8 cellular contexts compared by ENCODE assay signal in the genomic region with DNA sequence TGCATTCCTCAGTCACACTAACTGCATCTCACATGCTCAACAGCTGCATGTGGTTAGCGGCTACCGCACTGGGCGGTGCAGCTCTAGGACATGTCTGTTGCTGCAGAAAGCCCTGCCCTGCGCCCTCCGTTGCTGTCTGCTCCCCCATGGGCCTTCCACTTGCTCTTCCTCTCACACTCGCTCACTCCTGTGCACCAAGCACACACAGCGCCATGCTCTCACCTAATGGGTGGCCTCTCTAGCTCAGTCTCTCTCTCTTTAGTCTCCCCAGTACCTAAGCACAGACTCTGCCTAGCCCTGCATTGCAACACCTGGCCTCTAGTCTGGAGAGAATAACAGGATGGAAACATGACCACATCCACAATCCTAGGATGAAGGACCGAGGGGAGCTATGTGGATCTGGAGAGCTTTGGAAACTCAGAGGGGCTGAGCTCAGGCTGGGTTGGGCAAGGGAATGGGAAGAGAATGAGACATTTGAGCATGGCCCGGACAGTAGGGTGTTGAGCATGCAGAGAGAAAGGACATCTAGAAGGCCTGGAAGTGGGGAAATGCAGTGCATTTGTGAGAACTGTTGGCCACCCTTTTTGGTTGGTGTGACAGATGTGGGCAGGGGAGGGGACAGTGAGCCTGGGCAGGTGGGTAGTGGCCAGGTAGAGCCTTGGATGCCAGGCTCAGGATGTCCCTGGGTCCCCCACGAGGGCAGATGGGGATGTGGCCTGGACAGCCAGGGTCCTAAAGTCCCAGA. TPM values are rescaled to one million over a fixed set of nuclear protein-coding genes. Genes with fewer than 3 reads are reported as not detected.
DNase-seq lines count a peak whose midpoint lies in the region; ATAC-seq and TF ChIP-seq lines count a peak whose summit lies in the region.
"Had no signal": no experiment of that assay in that cellular context is flagged by ENCODE, and none has a peak within 500 bp of the region (broad histone marks: within the 10 kb centered on the region; RNA-seq: fewer than 3 reads in every experiment).

No MANE protein-coding gene starts in this region.

- no peak overlapping the region for H3K4me2 ChIP-seq in fibroblast of lung (ENCODE audit: extremely low read depth, insufficient read depth, low read length)

- H3K9ac ChIP-seq in fibroblast of lung (ENCODE audit: insufficient read depth, low read length): no peak overlapping the region

- in situ Hi-C loops in SK-MEL-5 (cut with HindIII; ENCODE audit: low pct_unique_long_range_greater_than_20kb, low sequenced_read_pairs): no loop called here

- H3K4me3 ChIP-seq in fibroblast of lung (replicated peaks in 1 of 4; ENCODE audit: control extremely low read depth in 1 of 4, insufficient read depth in 1 of 4, low read depth in 3 of 4, low read length in 4 of 4) (no peak overlapping the region), thoracic aorta (no peak overlapping the region)

- H3K36me3 ChIP-seq in fibroblast of lung (ENCODE audit: control insufficient read depth, insufficient read depth, low read length) (peaks cover 27% of the 10 kb centered on the region), thoracic aorta (peaks cover 10% of the 10 kb centered on the region)

- peak overlapping the region; percentile 15 for H3K27ac ChIP-seq in fibroblast of lung (ENCODE audit: insufficient read depth, low read length)
- peak overlapping the region; percentile 86 to 88 for H3K27ac ChIP-seq in thoracic aorta

- H3K27me3 ChIP-seq in fibroblast of lung (ENCODE audit: control insufficient read depth, insufficient read depth, low read length) (no peaks in the 10 kb centered on the region), thoracic aorta (replicated peaks; ENCODE audit: insufficient read depth) (no peaks in the 10 kb centered on the region)

- H4K20me1 ChIP-seq in fibroblast of lung (ENCODE audit: control insufficient read depth, extremely low read depth, insufficient read depth, low read length): peaks cover 1% of the 10 kb centered on the region

- H2AFZ ChIP-seq in fibroblast of lung (ENCODE audit: low read length): no peak overlapping the region

- H3K79me2 ChIP-seq in fibroblast of lung (ENCODE audit: control insufficient read depth, insufficient read depth, low read length): peaks cover 3% of the 10 kb centered on the region

- H3K4me1 ChIP-seq in fibroblast of lung (ENCODE audit: control insufficient read depth, extremely low read depth, insufficient read depth, low read length) (peaks cover 14% of the 10 kb centered on the region), thoracic aorta (ENCODE audit: control insufficient read depth in 1 of 2, low read depth in 2 of 2) (peaks cover 28 to 58% of the 10 kb centered on the region in 2 donors)

- peak; percentile 30 for DNase-seq in SK-MEL-5 (ENCODE audit: low read depth, low spot score)
- peak in 1 of 2 donors; percentile 77 for DNase-seq in fibroblast of lung (ENCODE audit: low read depth in 2 of 2)
- no peak for DNase-seq in thoracic aorta (ENCODE audit: low spot score)
- DNase-seq in left lobe of liver (ENCODE audit: low spot score): no peak
- DNase-seq: KBM-7; left cardiac atrium; stimulated activated naive CD8-positive, alpha-beta T cell treated with anti-CD3 and anti-CD28 coated beads, Interleukin-15, Interleukin-2, amounts not matched to agents 100 U/mL and 50 U/mL, for 24 hours had no signal

- no peak for TF ChIP-seq CTCF in fibroblast of lung (conservative IDR thresholded peaks at IDR 0.05 in 1 of 2, IDR thresholded peaks at IDR 0.05 in 1 of 2; ENCODE audit: low read depth in 1 of 2, low read length in 2 of 2)
- TF ChIP-seq CTCF in thoracic aorta (IDR thresholded peaks at IDR 0.05): no peak

- no peaks in the 10 kb centered on the region for H3K9me3 ChIP-seq in fibroblast of lung (ENCODE audit: control insufficient read depth, insufficient read depth, low read depth, low read length)
- no peaks in the 10 kb centered on the region for H3K9me3 ChIP-seq in thoracic aorta

- ATAC-seq in thoracic aorta (ENCODE audit: insufficient number of reproducible peaks, low FRiP score, low read depth): no peak
- ATAC-seq in HG02610 (IDR thresholded peaks at IDR 0.05; ENCODE audit: unreplicated experiment): no peak
- ATAC-seq in left lobe of liver: no peak
- ATAC-seq: left cardiac atrium; stimulated activated naive CD8-positive, alpha-beta T cell treated with anti-CD3 and anti-CD28 coated beads, Interleukin-15, Interleukin-2, amounts not matched to agents 100 U/mL and 50 U/mL, for 24 hours had no signal

RNA-seq across cellular contexts. Expression of gene SGCA, which starts 16.0 kb away (rescaled TPM):
- not detected in 2 replicates for total RNA-seq in SK-MEL-5 (2014; rRNA removed; shearing (Covaris generic))
- not detected in 2 replicates for polyA plus RNA-seq in SK-MEL-5 (2015; cell fraction: cytosol; rRNA removed)
- polyA plus RNA-seq in SK-MEL-5 (2015; cell fraction: nucleus; rRNA removed): not detected in 2 replicates
- 4.1 and 4.3 TPM in 2 replicates for total RNA-seq in fibroblast of lung
- 1.4 and 1.6 TPM in 2 replicates for polyA plus RNA-seq in fibroblast of lung
- 5.2 and 8.8 TPM in 2 replicates for polyA plus RNA-seq in fibroblast of lung (2012)
- polyA minus RNA-seq in fibroblast of lung (ENCODE audit: low replicate concordance): 1.7 and 5.6 TPM in 2 replicates
- total RNA-seq in thoracic aorta: 100 to 1,000 TPM in 1 of 2 donors, 10 to 100 TPM in 1; 95.5 to 158 TPM
- total RNA-seq in left lobe of liver: 1.0 TPM

RNA-seq across cellular contexts. Expression of gene COL1A1, which starts 19.7 kb away (rescaled TPM):
- total RNA-seq in SK-MEL-5 (2014; rRNA removed; shearing (Covaris generic)): 0.03 TPM in 2 replicates
- polyA plus RNA-seq in SK-MEL-5 (2015; cell fraction: cytosol; rRNA removed): 1.8 and 2.2 TPM in 2 replicates
- 0.33 and 4.0 TPM in 2 replicates for polyA plus RNA-seq in SK-MEL-5 (2015; cell fraction: nucleus; rRNA removed)
- total RNA-seq in fibroblast of lung (577 and 584 TPM in 2 replicates), thoracic aorta (100 to 1,000 TPM; 261 to 270 TPM), left lobe of liver (19.3 TPM)
- polyA plus RNA-seq in fibroblast of lung: 541 and 604 TPM in 2 replicates
- 2,129 and 2,873 TPM in 2 replicates for polyA plus RNA-seq in fibroblast of lung (2012)
- 7,488 and 12,203 TPM in 2 replicates for polyA minus RNA-seq in fibroblast of lung (ENCODE audit: low replicate concordance)

RNA-seq across cellular contexts. Expression of gene PPP1R9B, which starts 31.3 kb away (rescaled TPM):
- 33.6 and 36.2 TPM in 2 replicates for total RNA-seq in SK-MEL-5 (2014; rRNA removed; shearing (Covaris generic))
- 49.3 and 63.2 TPM in 2 replicates for polyA plus RNA-seq in SK-MEL-5 (2015; cell fraction: cytosol; rRNA removed)
- 61.2 and 61.5 TPM in 2 replicates for polyA plus RNA-seq in SK-MEL-5 (2015; cell fraction: nucleus; rRNA removed)
- total RNA-seq in fibroblast of lung: 41.5 and 45.5 TPM in 2 replicates
- polyA plus RNA-seq in fibroblast of lung: 22.1 and 26.0 TPM in 2 replicates
- 37.9 and 40.6 TPM in 2 replicates for polyA plus RNA-seq in fibroblast of lung (2012)
- 25.3 and 28.3 TPM in 2 replicates for polyA minus RNA-seq in fibroblast of lung (ENCODE audit: low replicate concordance)
- 10 to 100 TPM; 53.3 to 67.1 TPM for total RNA-seq in thoracic aorta
- 18.1 TPM for total RNA-seq in left lobe of liver

RNA-seq across cellular contexts. Expression of gene SAMD14, which starts 51.8 kb away (rescaled TPM):
- total RNA-seq in SK-MEL-5 (2014; rRNA removed; shearing (Covaris generic)): 0.03 TPM in 1 of 2 replicates, not detected in the other
- polyA plus RNA-seq in SK-MEL-5 (2015; cell fraction: cytosol; rRNA removed): 0.58 and 1.5 TPM in 2 replicates
- 0.21 TPM in 1 of 2 replicates, not detected in the other for polyA plus RNA-seq in SK-MEL-5 (2015; cell fraction: nucleus; rRNA removed)
- total RNA-seq in fibroblast of lung (2.1 and 2.3 TPM in 2 replicates), thoracic aorta (10 to 100 TPM in 1 of 2 donors, 1 to 10 TPM in 1; 9.7 to 11.5 TPM), left lobe of liver (1.9 TPM)
- 1.4 and 3.8 TPM in 2 replicates for polyA plus RNA-seq in fibroblast of lung
- 6.5 and 13.5 TPM in 2 replicates for polyA plus RNA-seq in fibroblast of lung (2012)
- 2.1 and 14.8 TPM in 2 replicates for polyA minus RNA-seq in fibroblast of lung (ENCODE audit: low replicate concordance)

Comparison
In these comparisons a context has a peak if more than half of its experiments do, and no peak if none do; other contexts are left out.
1. RNA of gene SGCA, which starts 16.0 kb away (total RNA-seq): 95.5 to 158 TPM in thoracic aorta; 4.1 to 4.3 TPM in fibroblast of lung, 1.0 TPM in left lobe of liver (single experiment) and not detected in SK-MEL-5; every median in the first group is over 10 times any median in the second.
2. RNA of gene COL1A1, which starts 19.7 kb away (total RNA-seq): 577 to 584 TPM in fibroblast of lung, 261 to 270 TPM in thoracic aorta and 19.3 TPM in left lobe of liver (single experiment); 0.03 TPM in SK-MEL-5; every median in the first group is over 10 times any median in the second.